Comparison of ENCODE assay signal across 17 cellular contexts in genomic region chr18:76353046-76353445, GRCh38.
"Had no signal": no experiment of that assay in that cellular context is flagged by ENCODE, and none has a peak within 500 bp of the region (broad histone marks: within the 10 kb centered on the region; RNA-seq: fewer than 3 reads in every experiment).

No MANE protein-coding gene starts in this region.

- H3K4me2 ChIP-seq: hepatocyte had no signal

- H3K27ac ChIP-seq: hepatocyte, left ventricle myocardium inferior, lower lobe of right lung, pancreas, skin epidermis, thyroid gland had no signal

- H3K4me3 ChIP-seq: hepatocyte, left ventricle myocardium inferior, lower lobe of right lung, pancreas, skin epidermis, thyroid gland had no signal

- H3K4me1 ChIP-seq: lower lobe of right lung had no signal

- H3K27ac Mint-ChIP-seq: effector memory CD8-positive, alpha-beta T cell; type B pancreatic cell had no signal

- H3K36me3 ChIP-seq: pancreas had no signal

- H3K27me3 ChIP-seq: hepatocyte, pancreas, sigmoid colon, thyroid gland had no signal

- H3K79me2 ChIP-seq: hepatocyte had no signal

- H2AFZ ChIP-seq: hepatocyte had no signal

- H3K9me3 ChIP-seq: lower lobe of right lung, pancreas, sigmoid colon, thyroid gland had no signal

- H3K4me3 Mint-ChIP-seq: effector memory CD8-positive, alpha-beta T cell; naive thymus-derived CD4-positive, alpha-beta T cell; type B pancreatic cell had no signal

- DNase-seq: effector memory CD8-positive, alpha-beta T cell; erythroblast; foreskin melanocyte; head of caudate nucleus; kidney; left cardiac atrium; left ventricle myocardium inferior; lower lobe of right lung; mesendoderm; naive thymus-derived CD4-positive, alpha-beta T cell; pancreas; sigmoid colon; stimulated activated naive CD4-positive, alpha-beta T cell treated with Interleukin-2 at 50 U/mL for 16 hours; thyroid gland had no signal

- H3K9me3 Mint-ChIP-seq: effector memory CD8-positive, alpha-beta T cell had no signal
